ENCODE assay signal across 24 cellular contexts in genomic region chr4:5931526-5931925, GRCh38. TPM values are rescaled to one million over a fixed set of nuclear protein-coding genes. Genes with fewer than 3 reads are reported as not detected.
"Had no signal": no experiment of that assay in that cellular context is flagged by ENCODE, and none has a peak within 500 bp of the region (broad histone marks: within the 10 kb centered on the region; RNA-seq: fewer than 3 reads in every experiment).

No MANE protein-coding gene starts in this region.

- H3K4me1 Mint-ChIP-seq: activated CD4-positive, alpha-beta T cell treated with anti-CD3 and anti-CD28 coated beads, Interleukin-2, amount 10 ng/mL, durations not matched to agents 7 days and 5 days; activated naive CD4-positive, alpha-beta T cell treated with anti-CD3 and anti-CD28 coated beads, Interleukin-2, amount 10 ng/mL, durations not matched to agents 7 days and 5 days; activated naive CD8-positive, alpha-beta T cell treated with anti-CD3 and anti-CD28 coated beads for 36 hours; T-cell had no signal

- DNase-seq: activated CD4-positive, alpha-beta memory T cell treated with anti-CD3 and anti-CD28 coated beads for 36 hours; activated CD4-positive, alpha-beta T cell treated with anti-CD3 and anti-CD28 coated beads, Interleukin-2, amount 10 ng/mL, durations not matched to agents 7 days and 5 days; activated CD4-positive, CD25-positive, alpha-beta regulatory T cell; activated gamma-delta T cell treated with Interleukin-2 at 50 U/mL for 16 hours; activated naive CD4-positive, alpha-beta T cell treated with anti-CD3 and anti-CD28 coated beads, Interleukin-2, amount 10 ng/mL, durations not matched to agents 7 days and 5 days; activated naive CD8-positive, alpha-beta T cell treated with anti-CD3 and anti-CD28 coated beads for 36 hours; activated T-cell treated with anti-CD3 and anti-CD28 coated beads for 4 hours; activated T-cell treated with anti-CD3 and anti-CD28 coated beads, Interleukin-2, amount 50 U/mL, for 72 hours; brain microvascular endothelial cell; MM.1S; NCI-H2227 treated with DMSO at 0.1 percent for 48 hours; NCI-H82; OCI-M1; RPMI8226; T-cell; T-helper 2 cell; T1000 had no signal

- H3K9me3 Mint-ChIP-seq: activated CD4-positive, alpha-beta memory T cell treated with anti-CD3 and anti-CD28 coated beads for 36 hours; activated CD4-positive, alpha-beta T cell treated with anti-CD3 and anti-CD28 coated beads, Interleukin-2, amount 10 ng/mL, durations not matched to agents 7 days and 5 days; activated naive CD4-positive, alpha-beta T cell treated with anti-CD3 and anti-CD28 coated beads, Interleukin-2, amount 10 ng/mL, durations not matched to agents 7 days and 5 days; activated naive CD8-positive, alpha-beta T cell treated with anti-CD3 and anti-CD28 coated beads for 36 hours; activated T-cell treated with anti-CD3 and anti-CD28 coated beads, Interleukin-2, amount 50 U/mL, for 72 hours; activated T-helper 2 cell treated with anti-CD3 and anti-CD28 coated beads, Interferon-gamma antibody, Interleukin-2, Interleukin-4, amounts not matched to agents 10 μg/mL and 5 μg/mL and 100 μg/mL, durations not matched to agents 14 hours and 24 hours and 36 hours; T-cell had no signal

- H3K27ac Mint-ChIP-seq: activated CD4-positive, alpha-beta memory T cell treated with anti-CD3 and anti-CD28 coated beads for 36 hours; activated CD4-positive, alpha-beta T cell treated with anti-CD3 and anti-CD28 coated beads, Interleukin-2, amount 10 ng/mL, durations not matched to agents 7 days and 5 days; activated naive CD4-positive, alpha-beta T cell treated with anti-CD3 and anti-CD28 coated beads, Interleukin-2, amount 10 ng/mL, durations not matched to agents 7 days and 5 days; activated naive CD8-positive, alpha-beta T cell treated with anti-CD3 and anti-CD28 coated beads for 36 hours; activated T-cell treated with anti-CD3 and anti-CD28 coated beads, Interleukin-2, amount 50 U/mL, for 72 hours; activated T-helper 2 cell treated with anti-CD3 and anti-CD28 coated beads, Interferon-gamma antibody, Interleukin-2, Interleukin-4, amounts not matched to agents 10 μg/mL and 5 μg/mL and 100 μg/mL, durations not matched to agents 14 hours and 24 hours and 36 hours; T-cell had no signal

- H3K27me3 ChIP-seq: brain microvascular endothelial cell, cardiac muscle cell had no signal

- H3K36me3 Mint-ChIP-seq: activated CD4-positive, alpha-beta memory T cell treated with anti-CD3 and anti-CD28 coated beads for 36 hours; activated naive CD4-positive, alpha-beta T cell treated with anti-CD3 and anti-CD28 coated beads, Interleukin-2, amount 10 ng/mL, durations not matched to agents 7 days and 5 days; activated naive CD8-positive, alpha-beta T cell treated with anti-CD3 and anti-CD28 coated beads for 36 hours; T-cell had no signal

- FAIRE-seq: TTC549 had no signal

- H3K4me3 Mint-ChIP-seq: activated CD4-positive, alpha-beta memory T cell treated with anti-CD3 and anti-CD28 coated beads for 36 hours; activated CD4-positive, alpha-beta T cell treated with anti-CD3 and anti-CD28 coated beads, Interleukin-2, amount 10 ng/mL, durations not matched to agents 7 days and 5 days; activated naive CD4-positive, alpha-beta T cell treated with anti-CD3 and anti-CD28 coated beads, Interleukin-2, amount 10 ng/mL, durations not matched to agents 7 days and 5 days; activated naive CD8-positive, alpha-beta T cell treated with anti-CD3 and anti-CD28 coated beads for 36 hours; activated T-cell treated with anti-CD3 and anti-CD28 coated beads, Interleukin-2, amount 50 U/mL, for 72 hours; T-cell had no signal

- ATAC-seq: activated T-cell treated with anti-CD3 and anti-CD28 coated beads, Interleukin-2, amount 50 U/mL, for 72 hours; Panc1; Right ventricle myocardium inferior; T-cell had no signal

- H3K4me3 ChIP-seq: cardiac muscle cell, SK-N-MC had no signal

- H3K27me3 Mint-ChIP-seq: activated naive CD4-positive, alpha-beta T cell treated with anti-CD3 and anti-CD28 coated beads, Interleukin-2, amount 10 ng/mL, durations not matched to agents 7 days and 5 days had no signal

- H3K36me3 ChIP-seq: brain microvascular endothelial cell, cardiac muscle cell had no signal

- H3K27ac ChIP-seq: brain microvascular endothelial cell, cardiac muscle cell, SK-N-MC had no signal

RNA-seq across cellular contexts. Expression of gene CRMP1, which starts 38.6 kb away (rescaled TPM):
- total RNA-seq: activated CD4-positive, alpha-beta memory T cell treated with anti-CD3 and anti-CD28 coated beads for 36 hours; activated CD8-positive, alpha-beta memory T cell treated with anti-CD3 and anti-CD28 coated beads for 36 hours; activated naive CD8-positive, alpha-beta T cell treated with anti-CD3 and anti-CD28 coated beads for 36 hours; activated T-cell treated with anti-CD3 and anti-CD28 coated beads, Interleukin-2, amount 50 U/mL, for 72 hours had no signal
